Comparison of ENCODE assay signal across 12 cellular contexts in genomic region chr15:52787549-52788098, GRCh38. TPM values are rescaled to one million over a fixed set of nuclear protein-coding genes. Genes with fewer than 3 reads are reported as not detected.
DNase-seq lines count a peak whose midpoint lies in the region; ATAC-seq and TF ChIP-seq lines count a peak whose summit lies in the region.
"Had no signal": no experiment of that assay in that cellular context is flagged by ENCODE, and none has a peak within 500 bp of the region (broad histone marks: within the 10 kb centered on the region; RNA-seq: fewer than 3 reads in every experiment).

No MANE protein-coding gene starts in this region.

- H3K9me3 ChIP-seq in iPS-15b (ENCODE audit: control insufficient read depth, insufficient read depth, low read length) (no peaks in the 10 kb centered on the region), neural progenitor cell (ENCODE audit: low read depth) (no peaks in the 10 kb centered on the region)
- H3K9me3 ChIP-seq: psoas muscle had no signal

- TF ChIP-seq CTCF in GM10248 (IDR thresholded peaks at IDR 0.05; ENCODE audit: control extremely low read depth, extremely low read depth, low read depth, missing control alignments) (no peak), neural progenitor cell (IDR thresholded peaks at IDR 0.05) (no peak)

- peak overlapping the region; percentile 92 for H3K4me2 ChIP-seq in neural progenitor cell

- H3K4me1 Mint-ChIP-seq in T-cell (peaks cover 18 to 48% (median 46%) of the 10 kb centered on the region in 3 donors), neural progenitor cell (peaks cover 51% of the 10 kb centered on the region)
- peaks cover 12 to 13% of the 10 kb centered on the region in 2 donors for H3K4me1 Mint-ChIP-seq in effector memory CD8-positive, alpha-beta T cell (ENCODE audit: low read depth in 2 of 2)

- no peak overlapping the region for H3K9ac ChIP-seq in iPS-15b (ENCODE audit: low read depth, low read length)
- H3K9ac ChIP-seq in neural progenitor cell, result no peak overlapping the region

- H3K4me1 ChIP-seq in iPS-15b (ENCODE audit: control insufficient read depth, insufficient read depth, low read length) (peaks cover 16% of the 10 kb centered on the region), neural progenitor cell (peaks cover 44% of the 10 kb centered on the region)

- no peaks in the 10 kb centered on the region for H3K79me2 ChIP-seq in neural progenitor cell (ENCODE audit: low read depth)

- no peaks in the 10 kb centered on the region for H3K9me3 Mint-ChIP-seq in T-cell
- H3K9me3 Mint-ChIP-seq in neural progenitor cell, result peaks cover 5% of the 10 kb centered on the region
- H3K9me3 Mint-ChIP-seq in effector memory CD8-positive, alpha-beta T cell, result no peaks in the 10 kb centered on the region
- H3K9me3 Mint-ChIP-seq: activated T-helper 17 cell treated with anti-CD3 and anti-CD28 coated beads, Interleukin-2, amount 50 U/mL, for 72 hours had no signal

- peaks cover 31% of the 10 kb centered on the region for H3F3A ChIP-seq in neural progenitor cell (ENCODE audit: low read depth)

- ATAC-seq in T-cell (replicated peaks in 1 of 4), result no peak
- ATAC-seq in effector memory CD8-positive, alpha-beta T cell (replicated peaks), result no peak
- ATAC-seq: activated T-helper 17 cell treated with anti-CD3 and anti-CD28 coated beads, Interleukin-2, amount 50 U/mL, for 72 hours; psoas muscle had no signal

- H3K27ac ChIP-seq in neural progenitor cell, result no peak overlapping the region
- H3K27ac ChIP-seq: psoas muscle had no signal

- no peaks in the 10 kb centered on the region for H3K36me3 ChIP-seq in iPS-15b (ENCODE audit: control insufficient read depth, insufficient read depth, low read length)
- H3K36me3 ChIP-seq in neural progenitor cell, result no peaks in the 10 kb centered on the region

- H4K20me1 ChIP-seq in neural progenitor cell (ENCODE audit: low read depth), result peaks cover 58% of the 10 kb centered on the region

- H3K4me3 ChIP-seq in iPS-15b (ENCODE audit: low read depth, low read length) (peak overlapping the region; percentile 50), neural progenitor cell (peak overlapping the region; percentile 30)
- H3K4me3 ChIP-seq: psoas muscle had no signal

- peak overlapping the region; percentile 11 to 60 (median 22) for H3K4me3 Mint-ChIP-seq in T-cell
- H3K4me3 Mint-ChIP-seq in neural progenitor cell, result peak overlapping the region; percentile 90
- peak overlapping the region in 1 of 2 donors; percentile 69 for H3K4me3 Mint-ChIP-seq in effector memory CD8-positive, alpha-beta T cell
- H3K4me3 Mint-ChIP-seq: activated T-helper 17 cell treated with anti-CD3 and anti-CD28 coated beads, Interleukin-2, amount 50 U/mL, for 72 hours had no signal

- H2AFZ ChIP-seq in neural progenitor cell (replicated peaks), result no peak overlapping the region

- H3K36me3 Mint-ChIP-seq in T-cell (no peaks in the 10 kb centered on the region), neural progenitor cell (peaks cover 2% of the 10 kb centered on the region)
- H3K36me3 Mint-ChIP-seq in effector memory CD8-positive, alpha-beta T cell (ENCODE audit: insufficient read depth), result peaks cover 26% of the 10 kb centered on the region

- CTCF ChIA-PET in GM10248 (lab: Yijun Ruan, JAX) (no interaction called here), T-cell (lab: Charles Lee) (interaction anchor here in 1 of 2 donors (1.5 kb wide), 1 partner anchor 21 kb away, joined by 3 read pairs; no protein-coding TSS in a partner anchor)

- H3K27me3 ChIP-seq in iPS-15b (ENCODE audit: control insufficient read depth, insufficient read depth, low read length) (peaks cover 95% of the 10 kb centered on the region), neural progenitor cell (peaks cover 97% of the 10 kb centered on the region)

- H3K27ac Mint-ChIP-seq in T-cell (peak overlapping the region in 1 of 2 donors; percentile 10), neural progenitor cell (no peak overlapping the region)
- no peak overlapping the region for H3K27ac Mint-ChIP-seq in effector memory CD8-positive, alpha-beta T cell
- H3K27ac Mint-ChIP-seq: activated T-helper 17 cell treated with anti-CD3 and anti-CD28 coated beads, Interleukin-2, amount 50 U/mL, for 72 hours had no signal

- DNase-seq in GM10248 (ENCODE audit: extremely low spot score), result peak; percentile 14
- no peak for DNase-seq in T-cell
- peak; percentile 33 for DNase-seq in neural progenitor cell (ENCODE audit: low spot score)
- no peak for DNase-seq in effector memory CD8-positive, alpha-beta T cell
- DNase-seq in AG08395 (ENCODE audit: low spot score), result no peak
- no peak for DNase-seq in kidney tubule cell (ENCODE audit: low spot score)
- DNase-seq: NCI-H1694, psoas muscle had no signal

- POLR2A ChIA-PET in GM10248 (lab: Yijun Ruan, JAX), result no interaction called here
- POLR2A ChIA-PET in T-cell (lab: Charles Lee), result no interaction called here

- H3K27me3 Mint-ChIP-seq in T-cell, result peaks cover 57 to 80% of the 10 kb centered on the region in 2 donors
- H3K27me3 Mint-ChIP-seq in neural progenitor cell (ENCODE audit: insufficient read depth, low read depth), result peaks cover 73% of the 10 kb centered on the region
- H3K27me3 Mint-ChIP-seq in effector memory CD8-positive, alpha-beta T cell, result peaks cover 85 to 94% of the 10 kb centered on the region in 2 donors

RNA-seq across cellular contexts. Expression of gene ONECUT1, which starts 2.5 kb away (rescaled TPM):
- total RNA-seq in T-cell (under 1 TPM in 1 of 5 donors, not detected in 4; 0.13 TPM), neural progenitor cell (ENCODE audit: low replicate concordance) (1.5 TPM in 2 replicates)
- total RNA-seq: activated T-helper 17 cell treated with anti-CD3 and anti-CD28 coated beads, Interleukin-2, amount 50 U/mL, for 72 hours; dermis microvascular lymphatic vessel endothelial cell; mesenteric fat pad; psoas muscle had no signal

Comparison
In these comparisons a context has a peak if more than half of its experiments do, and no peak if none do; other contexts are left out.
1. DNase-seq: peak in GM10248 (single experiment) and neural progenitor cell (single experiment); none in T-cell (0 of 34), effector memory CD8-positive, alpha-beta T cell (0 of 3), AG08395 (single experiment) and kidney tubule cell (single experiment).